ENCODE assay signal across 1 cellular context in genomic region chr1:240092301-240093119, GRCh38.
TF ChIP-seq lines count a peak whose summit lies in the region.

No MANE protein-coding gene starts in this region.

TF ChIP-seq in K562, 482 proteins besides CTCF, POLR2A, EP300 and RAD21 (continued from another document):
- no peak for TF ChIP-seq TFE3 (CRISPR knock-in tag; IDR thresholded peaks at IDR 0.05)
